Comparison of ENCODE assay signal across 15 cellular contexts in the genomic region with DNA sequence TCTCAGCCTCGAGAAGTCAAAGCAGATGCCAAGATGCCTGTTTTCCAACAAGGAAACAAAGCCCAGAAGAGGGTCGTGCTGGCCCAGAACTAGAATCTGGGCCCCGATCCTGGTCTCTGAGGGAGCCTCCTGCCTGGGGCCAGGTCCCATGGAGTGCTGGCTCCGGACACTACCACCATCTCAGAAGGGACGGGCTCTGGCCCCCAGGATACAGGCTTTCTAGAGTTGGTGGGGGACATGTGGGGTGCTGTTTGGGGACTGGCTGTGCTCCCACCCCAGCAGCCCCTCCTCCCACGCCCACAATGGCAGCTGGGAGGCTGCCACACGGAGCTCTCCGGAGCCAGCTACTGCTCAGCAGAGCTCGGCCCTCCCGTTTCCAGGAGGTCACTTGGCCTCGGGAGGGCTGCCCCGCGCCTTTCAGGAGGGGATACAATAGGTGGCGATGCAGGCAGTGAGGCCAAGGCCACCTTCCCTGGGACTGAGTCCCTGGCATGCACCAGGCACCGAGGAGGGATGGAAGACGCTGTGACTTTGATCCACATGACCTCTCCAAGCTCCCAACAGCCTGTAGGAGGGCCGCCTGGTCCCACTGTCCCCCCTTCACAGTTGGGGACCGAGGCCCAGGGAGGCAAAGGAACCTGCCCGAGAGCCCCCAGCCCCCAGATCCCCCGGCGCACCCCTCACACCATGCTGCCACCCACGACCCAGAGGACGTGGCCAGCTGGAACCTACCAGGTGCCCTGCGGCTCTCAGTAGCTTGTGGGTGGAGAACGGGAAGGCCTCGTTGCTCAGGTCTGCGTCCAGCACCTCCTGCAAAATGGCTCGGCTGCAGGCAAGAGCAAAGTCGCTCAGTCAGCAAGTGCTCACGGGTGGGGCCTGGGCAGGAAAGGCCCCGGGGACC. TPM values are rescaled to one million over a fixed set of nuclear protein-coding genes. Genes with fewer than 3 reads are reported as not detected.
DNase-seq lines count a peak whose midpoint lies in the region; ATAC-seq and TF ChIP-seq lines count a peak whose summit lies in the region.
"Had no signal": no experiment of that assay in that cellular context is flagged by ENCODE, and none has a peak within 500 bp of the region (broad histone marks: within the 10 kb centered on the region; RNA-seq: fewer than 3 reads in every experiment).

No MANE protein-coding gene starts in this region.

- no peak overlapping the region for H4K91ac ChIP-seq in neuronal stem cell (ENCODE audit: low read depth, low read length, poor library complexity)

- H2BK12ac ChIP-seq in neuronal stem cell (ENCODE audit: low read length), result no peak overlapping the region

- H3K18ac ChIP-seq in neuronal stem cell (ENCODE audit: low read length), result peak overlapping the region; percentile 89

- no peak for DNase-seq in activated CD8-positive, alpha-beta T cell treated with anti-CD3 and anti-CD28 coated beads for 36 hours
- DNase-seq in Right ventricle myocardium superior (peak; percentile 67), neuronal stem cell (ENCODE audit: low spot score) (no peak), NCI-H1105 treated with DMSO at 0.1 percent for 48 hours (lab: John Stamatoyannopoulos, UW) (no peak), DMS153 treated with DMSO at 0.1 percent for 48 hours (lab: John Stamatoyannopoulos, UW; ENCODE audit: unreplicated experiment) (no peak), T-helper 9 cell (no peak), iPS-NIHi11 (ENCODE audit: low spot score) (no peak)
- DNase-seq: AML-193, NCI-H774, testis had no signal

- POLR2A ChIA-PET in activated CD8-positive, alpha-beta T cell treated with anti-CD3 and anti-CD28 coated beads for 36 hours (lab: Charles Lee), result interaction anchor here (0.7 to 4.5 kb wide), 5 partner anchors 7 to 22 kb away, joined by 3 to 33 read pairs (median 5); no protein-coding TSS in a partner anchor

- no peak for ATAC-seq in activated CD8-positive, alpha-beta T cell treated with anti-CD3 and anti-CD28 coated beads for 36 hours
- ATAC-seq in Right ventricle myocardium superior (ENCODE audit: poor library complexity), result peak; percentile 14

- H3K27ac ChIP-seq in BLaER1 treated with 17β-estradiol and CSF1 and Interleukin-3, amounts not matched to agents 10 nM and 100 nM, result peak overlapping the region in 10 of 11 experiments; percentile 41 to 92 (median 86); a peak in 19 of 22 replicates
- no peak overlapping the region for H3K27ac ChIP-seq in neuronal stem cell (replicated peaks; ENCODE audit: low read length)
- H3K27ac ChIP-seq: epithelial cell of prostate, neutrophil, SK-N-MC, testis had no signal

- peak overlapping the region; percentile 99 for H3K27ac Mint-ChIP-seq in activated CD8-positive, alpha-beta T cell treated with anti-CD3 and anti-CD28 coated beads for 36 hours

- peak overlapping the region; percentile 70 to 91 (median 89) for H3K4me2 ChIP-seq in BLaER1 treated with 17β-estradiol and CSF1 and Interleukin-3, amounts not matched to agents 10 nM and 100 nM
- no peak overlapping the region for H3K4me2 ChIP-seq in neuronal stem cell (ENCODE audit: insufficient read depth, low read length, poor library complexity, severe bottlenecking)

- CTCF ChIA-PET in activated CD8-positive, alpha-beta T cell treated with anti-CD3 and anti-CD28 coated beads for 36 hours (lab: Charles Lee), result interaction anchor here (1.0 to 1.6 kb wide), 7 partner anchors 9 to 28 kb away, joined by 3 to 5 read pairs (median 3); no protein-coding TSS in a partner anchor

- H3K4me1 Mint-ChIP-seq in activated CD8-positive, alpha-beta T cell treated with anti-CD3 and anti-CD28 coated beads for 36 hours (ENCODE audit: low read depth), result peaks cover 22% of the 10 kb centered on the region

- no peaks in the 10 kb centered on the region for H3K27me3 Mint-ChIP-seq in activated CD8-positive, alpha-beta T cell treated with anti-CD3 and anti-CD28 coated beads for 36 hours

- intact Hi-C loops in activated CD8-positive, alpha-beta T cell treated with anti-CD3 and anti-CD28 coated beads for 36 hours (cut with micrococcal nuclease), result no loop called here
- intact Hi-C loops in Right ventricle myocardium superior (cut with DNase I), result no loop called here

- peak overlapping the region; percentile 74 for H2AK5ac ChIP-seq in neuronal stem cell (ENCODE audit: low read depth, low read length)

- H3K14ac ChIP-seq in neuronal stem cell (ENCODE audit: low read length), result peak overlapping the region; percentile 71

- H3K4ac ChIP-seq in neuronal stem cell (ENCODE audit: low read length), result no peak overlapping the region

- peaks cover 23 to 69% (median 58%) of the 10 kb centered on the region in 10 experiments for H3K4me1 ChIP-seq in BLaER1 treated with 17β-estradiol and CSF1 and Interleukin-3, amounts not matched to agents 10 nM and 100 nM
- H3K4me1 ChIP-seq in neuronal stem cell (ENCODE audit: control insufficient read depth in 2 of 2, insufficient read depth in 1 of 2, low read depth in 1 of 2, low read length in 2 of 2), result peaks cover 0 to 11% of the 10 kb centered on the region in 2 donors

- H2BK5ac ChIP-seq in neuronal stem cell (ENCODE audit: low read length), result peak overlapping the region; percentile 75

- H2BK15ac ChIP-seq in neuronal stem cell (ENCODE audit: low read length), result no peak overlapping the region

- H3K9me3 Mint-ChIP-seq in activated CD8-positive, alpha-beta T cell treated with anti-CD3 and anti-CD28 coated beads for 36 hours, result no peaks in the 10 kb centered on the region

- no peaks in the 10 kb centered on the region for H4K20me1 ChIP-seq in BLaER1 treated with 17β-estradiol and CSF1 and Interleukin-3, amounts not matched to agents 10 nM and 100 nM

- H3K4me3 Mint-ChIP-seq in activated CD8-positive, alpha-beta T cell treated with anti-CD3 and anti-CD28 coated beads for 36 hours, result peak overlapping the region; percentile 65

- no CpG with 5 or more reads among the region's 31 CpGs for WGBS in neuronal stem cell (ENCODE audit: extremely low coverage in 2 of 2, insufficient read length in 2 of 2, insufficient replicate concordance in 1 of 2), 2 donors

- H3K4me3 ChIP-seq in BLaER1 treated with 17β-estradiol and CSF1 and Interleukin-3, amounts not matched to agents 10 nM and 100 nM, result peak overlapping the region in 2 of 10 experiments; percentile 36 to 41; a peak in 1 of 20 replicates
- no peak overlapping the region for H3K4me3 ChIP-seq in neuronal stem cell (ENCODE audit: low read length in 2 of 2)
- H3K4me3 ChIP-seq: SK-N-MC, testis had no signal

- peaks cover 4% of the 10 kb centered on the region for H3K36me3 Mint-ChIP-seq in activated CD8-positive, alpha-beta T cell treated with anti-CD3 and anti-CD28 coated beads for 36 hours (ENCODE audit: low read depth)

- H4K8ac ChIP-seq in neuronal stem cell (ENCODE audit: low read depth, low read length), result no peak overlapping the region

- TF ChIP-seq CTCF in activated CD8-positive, alpha-beta T cell treated with anti-CD3 and anti-CD28 coated beads for 36 hours (IDR thresholded peaks at IDR 0.05), result no peak

- H2BK120ac ChIP-seq in neuronal stem cell (ENCODE audit: low read depth, low read length), result no peak overlapping the region

- H2AFZ ChIP-seq in neuronal stem cell (ENCODE audit: low read length), result no peak overlapping the region

- no peak overlapping the region for H3K23ac ChIP-seq in neuronal stem cell (ENCODE audit: low read depth, low read length, poor library complexity)

- peak overlapping the region in 10 of 11 experiments; percentile 42 to 81 (median 75); a peak in 18 of 22 replicates for H3K9ac ChIP-seq in BLaER1 treated with 17β-estradiol and CSF1 and Interleukin-3, amounts not matched to agents 10 nM and 100 nM
- H3K9ac ChIP-seq in neuronal stem cell (ENCODE audit: low read depth, low read length, poor library complexity), result peak overlapping the region; percentile 12

- H3K27me3 ChIP-seq in BLaER1 treated with 17β-estradiol and CSF1 and Interleukin-3, amounts not matched to agents 10 nM and 100 nM, result no peaks in the 10 kb centered on the region
- no peaks in the 10 kb centered on the region for H3K27me3 ChIP-seq in neuronal stem cell (ENCODE audit: control insufficient read depth in 3 of 3, insufficient read depth in 3 of 3, low read depth in 1 of 3, low read length in 3 of 3)
- H3K27me3 ChIP-seq: neutrophil, testis had no signal

- H3K9me3 ChIP-seq in BLaER1 treated with 17β-estradiol and CSF1 and Interleukin-3, amounts not matched to agents 10 nM and 100 nM (replicated peaks in 1 of 11), result no peaks in the 10 kb centered on the region
- no peaks in the 10 kb centered on the region for H3K9me3 ChIP-seq in neuronal stem cell (replicated peaks in 1 of 2; ENCODE audit: control insufficient read depth in 2 of 2, insufficient read depth in 1 of 2, low read depth in 1 of 2, low read length in 2 of 2)
- H3K9me3 ChIP-seq: neutrophil, testis had no signal

- no peaks in the 10 kb centered on the region; a peak in 2 of 22 replicates for H3K36me3 ChIP-seq in BLaER1 treated with 17β-estradiol and CSF1 and Interleukin-3, amounts not matched to agents 10 nM and 100 nM
- H3K36me3 ChIP-seq in neuronal stem cell (replicated peaks in 1 of 2; ENCODE audit: control insufficient read depth in 2 of 2, insufficient read depth in 2 of 2, low read length in 2 of 2), result no peaks in the 10 kb centered on the region
- H3K36me3 ChIP-seq: neutrophil had no signal

- peaks cover 1% of the 10 kb centered on the region for H3K79me1 ChIP-seq in neuronal stem cell (ENCODE audit: low read depth, low read length)

RNA-seq across cellular contexts. Expression of a gene that starts 48.5 kb away (rescaled TPM):
- not detected for total RNA-seq in activated CD8-positive, alpha-beta T cell treated with anti-CD3 and anti-CD28 coated beads for 36 hours
- not detected for total RNA-seq in Right ventricle myocardium superior
- polyA plus RNA-seq in neuronal stem cell (2013, experiment 1 of 2), result not detected
- not detected for polyA plus RNA-seq in neuronal stem cell (2013, experiment 2 of 2)
- total RNA-seq: HT1080 had no signal

RNA-seq across cellular contexts. Expression of a gene that starts 53.4 kb away (rescaled TPM):
- 1 to 10 TPM; 5.5 to 5.6 TPM for total RNA-seq in activated CD8-positive, alpha-beta T cell treated with anti-CD3 and anti-CD28 coated beads for 36 hours
- total RNA-seq in Right ventricle myocardium superior, result 0.94 TPM
- polyA plus RNA-seq in neuronal stem cell (2013, experiment 1 of 2), result 3.8 TPM
- polyA plus RNA-seq in neuronal stem cell (2013, experiment 2 of 2), result 3.7 TPM
